In the genomic region with DNA sequence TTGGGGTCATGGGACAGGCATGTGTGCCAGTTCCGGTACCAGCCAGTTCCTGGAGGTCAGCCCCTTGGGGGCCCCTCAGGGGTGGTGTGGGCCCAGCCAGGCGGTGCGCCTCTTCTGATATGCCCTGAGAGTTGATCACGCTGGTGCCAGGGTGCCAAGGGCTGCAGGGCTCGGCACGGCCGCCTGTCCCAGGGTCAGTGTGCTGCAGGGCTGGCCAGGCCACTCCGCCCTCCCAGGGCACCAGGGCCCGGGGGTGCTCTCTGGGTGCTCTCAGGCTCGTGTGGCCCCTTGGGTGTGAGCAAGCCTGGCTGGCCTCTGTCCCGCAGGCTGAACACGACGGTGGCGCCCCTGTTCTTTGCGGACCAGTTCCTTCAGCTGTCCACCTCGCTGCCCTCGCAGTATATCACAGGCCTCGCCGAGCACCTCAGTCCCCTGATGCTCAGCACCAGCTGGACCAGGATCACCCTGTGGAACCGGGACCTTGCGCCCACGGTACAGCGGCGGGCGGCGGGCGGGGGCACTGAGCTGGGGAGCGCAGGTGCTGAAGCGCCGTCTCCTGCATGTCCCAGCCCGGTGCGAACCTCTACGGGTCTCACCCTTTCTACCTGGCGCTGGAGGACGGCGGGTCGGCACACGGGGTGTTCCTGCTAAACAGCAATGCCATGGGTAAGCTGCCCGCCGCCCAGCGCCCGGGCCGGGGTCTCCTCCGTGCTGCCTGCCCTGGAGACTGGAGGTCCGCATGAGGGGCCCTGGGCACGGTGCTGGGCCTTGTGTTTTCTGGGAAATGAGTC, we compare ENCODE assay signal across 16 cellular contexts.
"Had no signal": no experiment of that assay in that cellular context is flagged by ENCODE, and none has a peak within 500 bp of the region (broad histone marks: within the 10 kb centered on the region; RNA-seq: fewer than 3 reads in every experiment).

No MANE protein-coding gene starts in this region.

- H3K27me3 Mint-ChIP-seq: naive thymus-derived CD8-positive, alpha-beta T cell had no signal

- ATAC-seq: naive thymus-derived CD8-positive, alpha-beta T cell had no signal

- H3K9me3 ChIP-seq: ascending aorta, tibial artery, uterus had no signal

- H3K4me1 ChIP-seq: ascending aorta, parathyroid adenoma, uterus had no signal

- H3K27me3 ChIP-seq: ascending aorta, tibial artery, uterus had no signal

- DNase-seq: activated CD4-positive, alpha-beta T cell treated with anti-CD3 and anti-CD28 coated beads, Interleukin-2, amount 50 U/mL, for 4 hours; activated naive CD4-positive, alpha-beta T cell treated with anti-CD3 and anti-CD28 coated beads for 36 hours; cerebellar nuclear complex; dermis blood vessel endothelial cell; mesendoderm; naive thymus-derived CD8-positive, alpha-beta T cell; stimulated activated CD4-positive, alpha-beta T cell treated with anti-CD3 and anti-CD28 coated beads, Interleukin-12 subunit alpha, Interleukin-12 subunit beta, amount 100 ng/mL, for 4 hours; stimulated activated CD4-positive, alpha-beta T cell treated with anti-CD3 and anti-CD28 coated beads, Interleukin-2, amount 100 ng/mL, for 24 hours; stimulated activated naive CD4-positive, alpha-beta T cell treated with Interleukin-2 at 50 U/mL for 16 hours; SW 1271; uterus; WERI-Rb-1 had no signal

- H3K36me3 Mint-ChIP-seq: naive thymus-derived CD8-positive, alpha-beta T cell had no signal

- H3K4me3 ChIP-seq: ascending aorta, tibial artery, uterus had no signal

- H3K9me3 Mint-ChIP-seq: activated naive CD4-positive, alpha-beta T cell treated with anti-CD3 and anti-CD28 coated beads for 36 hours; activated T-helper 1 cell treated with anti-CD3 and anti-CD28 coated beads, Interleukin-12 subunit alpha, Interleukin-12 subunit beta, Interleukin-2, Interleukin-4 antibody, amounts not matched to agents 30 ng/mL and 10 ng/mL and 1 ng/mL, durations not matched to agents 14 hours and 24 hours and 36 hours; naive thymus-derived CD8-positive, alpha-beta T cell had no signal

- H3K36me3 ChIP-seq: uterus had no signal

- H3K4me3 Mint-ChIP-seq: activated naive CD4-positive, alpha-beta T cell treated with anti-CD3 and anti-CD28 coated beads for 36 hours; activated T-helper 1 cell treated with anti-CD3 and anti-CD28 coated beads, Interleukin-12 subunit alpha, Interleukin-12 subunit beta, Interleukin-2, Interleukin-4 antibody, amounts not matched to agents 30 ng/mL and 10 ng/mL and 1 ng/mL, durations not matched to agents 14 hours and 24 hours and 36 hours; naive thymus-derived CD8-positive, alpha-beta T cell had no signal

- H3K27ac ChIP-seq: ascending aorta, parathyroid adenoma, tibial artery, uterus, WERI-Rb-1 had no signal

- H3K27ac Mint-ChIP-seq: activated naive CD4-positive, alpha-beta T cell treated with anti-CD3 and anti-CD28 coated beads for 36 hours; activated T-helper 1 cell treated with anti-CD3 and anti-CD28 coated beads, Interleukin-12 subunit alpha, Interleukin-12 subunit beta, Interleukin-2, Interleukin-4 antibody, amounts not matched to agents 30 ng/mL and 10 ng/mL and 1 ng/mL, durations not matched to agents 14 hours and 24 hours and 36 hours; naive thymus-derived CD8-positive, alpha-beta T cell had no signal
